Comparison of ENCODE assay signal across 8 cellular contexts in genomic region chr22:31947296-31947695, GRCh38. TPM values are rescaled to one million over a fixed set of nuclear protein-coding genes. Genes with fewer than 3 reads are reported as not detected.
DNase-seq lines count a peak whose midpoint lies in the region; ATAC-seq and TF ChIP-seq lines count a peak whose summit lies in the region.

No MANE protein-coding gene starts in this region.

- peaks cover 46% of the 10 kb centered on the region for H3K4me1 Mint-ChIP-seq in activated CD4-positive, alpha-beta memory T cell treated with anti-CD3 and anti-CD28 coated beads for 36 hours (ENCODE audit: low read depth)

- CTCF ChIA-PET in activated CD4-positive, alpha-beta memory T cell treated with anti-CD3 and anti-CD28 coated beads for 36 hours (lab: Charles Lee), result interaction anchor here (0.7 to 7.1 kb wide), 7 partner anchors 9 to 281 kb away, joined by 3 to 39 read pairs (median 3); no protein-coding TSS in a partner anchor

- TF ChIP-seq POLR2A in testis (IDR thresholded peaks at IDR 0.05), result no peak

- no peaks in the 10 kb centered on the region for H3K9me3 ChIP-seq in testis

- 41 to 49% methylated on average over 2 of the region's 2 CpGs for WGBS in testis, 2 donors

- no peak overlapping the region for H3K27ac ChIP-seq in testis

- H3K4me3 ChIP-seq in testis, result no peak overlapping the region

- no peaks in the 10 kb centered on the region for H3K9me3 Mint-ChIP-seq in activated CD4-positive, alpha-beta memory T cell treated with anti-CD3 and anti-CD28 coated beads for 36 hours

- no peaks in the 10 kb centered on the region for H3K27me3 Mint-ChIP-seq in activated CD4-positive, alpha-beta memory T cell treated with anti-CD3 and anti-CD28 coated beads for 36 hours

- H3K27ac Mint-ChIP-seq in activated CD4-positive, alpha-beta memory T cell treated with anti-CD3 and anti-CD28 coated beads for 36 hours, result peak overlapping the region; percentile 43

- peak in 2 of 3 experiments; percentile 31 to 34 for TF ChIP-seq CTCF in testis (IDR thresholded peaks at IDR 0.05)

- DNase-seq in NCI-H187 treated with DMSO at 0.1 percent for 48 hours (lab: John Stamatoyannopoulos, UW), result peak; percentile 10
- DNase-seq in NCI-H187 (lab: John Stamatoyannopoulos, UW), result no peak
- peak; percentile 65 to 70 for DNase-seq in Kasumi-1 (lab: John Stamatoyannopoulos, UW)
- peak; percentile 40 for DNase-seq in activated CD4-positive, alpha-beta memory T cell treated with anti-CD3 and anti-CD28 coated beads for 36 hours
- DNase-seq in glomerular visceral epithelial cell (ENCODE audit: extremely low spot score), result peak; percentile 29
- no peak for DNase-seq in testis
- DNase-seq in NCI-H226, result no peak

- H3K36me3 Mint-ChIP-seq in activated CD4-positive, alpha-beta memory T cell treated with anti-CD3 and anti-CD28 coated beads for 36 hours, result peaks cover 39% of the 10 kb centered on the region

- no peak for ATAC-seq in HG03135 (IDR thresholded peaks at IDR 0.05; ENCODE audit: unreplicated experiment)

- no peak overlapping the region for H3K4me3 Mint-ChIP-seq in activated CD4-positive, alpha-beta memory T cell treated with anti-CD3 and anti-CD28 coated beads for 36 hours

- H3K27me3 ChIP-seq in testis, result no peaks in the 10 kb centered on the region

- H3K36me3 ChIP-seq in testis (ENCODE audit: low read depth, missing control alignments), result no peaks in the 10 kb centered on the region

- POLR2A ChIA-PET in activated CD4-positive, alpha-beta memory T cell treated with anti-CD3 and anti-CD28 coated beads for 36 hours (lab: Charles Lee), result interaction anchor here (0.6 kb wide), 1 partner anchor 465 kb away, joined by 5 read pairs; no protein-coding TSS in a partner anchor

- H3K4me1 ChIP-seq in testis, result peaks cover 22% of the 10 kb centered on the region

- intact Hi-C loops in activated CD4-positive, alpha-beta memory T cell treated with anti-CD3 and anti-CD28 coated beads for 36 hours (cut with micrococcal nuclease), result no loop called here
- intact Hi-C loops in testis (cut with DNase I; ENCODE audit: low total_unique reads), result no loop called here

RNA-seq across cellular contexts. Expression of gene YWHAH, which starts 3.0 kb away (rescaled TPM):
- total RNA-seq in activated CD4-positive, alpha-beta memory T cell treated with anti-CD3 and anti-CD28 coated beads for 36 hours, result 100 to 1,000 TPM; 137 to 142 TPM
- 10 to 100 TPM; 27.2 to 47.6 TPM for total RNA-seq in testis
- 48.9 TPM for polyA plus RNA-seq in testis (ENCODE audit: insufficient read depth, low read depth, low replicate concordance)

Comparison
In these comparisons a context has a peak if more than half of its experiments do, and no peak if none do; other contexts are left out.
1. DNase-seq: peak in NCI-H187 treated with DMSO at 0.1 percent for 48 hours (single experiment), Kasumi-1 (2 of 2), activated CD4-positive, alpha-beta memory T cell treated with anti-CD3 and anti-CD28 coated beads for 36 hours (single experiment) and glomerular visceral epithelial cell (single experiment); none in NCI-H187 (0 of 2), testis (single experiment) and NCI-H226 (single experiment).